35 cellular contexts compared by ENCODE assay signal in genomic region chr2:67689186-67689585, GRCh38.
"Had no signal": no experiment of that assay in that cellular context is flagged by ENCODE, and none has a peak within 500 bp of the region (broad histone marks: within the 10 kb centered on the region; RNA-seq: fewer than 3 reads in every experiment).

No MANE protein-coding gene starts in this region.

- H3K36me3 ChIP-seq: ascending aorta, breast epithelium, cardiac muscle cell, colonic mucosa, esophagus squamous epithelium had no signal

- H3K36me3 Mint-ChIP-seq: activated CD4-positive, alpha-beta memory T cell treated with anti-CD3 and anti-CD28 coated beads for 36 hours; activated CD8-positive, alpha-beta memory T cell treated with anti-CD3 and anti-CD28 coated beads, Interleukin-2, amount 10 ng/mL, durations not matched to agents 7 days and 5 days; activated naive CD4-positive, alpha-beta T cell treated with anti-CD3 and anti-CD28 coated beads, Interleukin-2, amount 10 ng/mL, durations not matched to agents 7 days and 5 days; activated naive CD4-positive, alpha-beta T cell treated with anti-CD3 and anti-CD28 coated beads, Interleukin-2, amount 50 U/mL, for 72 hours; activated naive CD8-positive, alpha-beta T cell treated with anti-CD3 and anti-CD28 coated beads, Interleukin-2, amount 10 ng/mL, durations not matched to agents 7 days and 5 days; brain had no signal

- H3K27ac ChIP-seq: ascending aorta, breast epithelium, cardiac muscle cell, colonic mucosa, epithelial cell of prostate, esophagus squamous epithelium had no signal

- H3K27me3 ChIP-seq: ascending aorta, breast epithelium, cardiac muscle cell, colonic mucosa had no signal

- H3K9me3 Mint-ChIP-seq: activated CD4-positive, alpha-beta memory T cell treated with anti-CD3 and anti-CD28 coated beads for 36 hours; activated CD4-positive, alpha-beta T cell treated with anti-CD3 and anti-CD28 coated beads, Interleukin-2, amount 10 ng/mL, durations not matched to agents 24 days and 14 days; activated naive CD4-positive, alpha-beta T cell treated with anti-CD3 and anti-CD28 coated beads, Interleukin-2, amount 10 ng/mL, durations not matched to agents 7 days and 5 days; activated T-cell treated with anti-CD3 and anti-CD28 coated beads, Interleukin-2, amount 50 U/mL, for 24 hours; T-helper 2 cell treated with Interferon-gamma antibody and Interleukin-4, amounts not matched to agents 5 μg/mL and 100 μg/mL, for 36 hours had no signal

- DNase-seq: activated CD4-positive, alpha-beta memory T cell treated with anti-CD3 and anti-CD28 coated beads for 36 hours; activated CD4-positive, alpha-beta T cell treated with anti-CD3 and anti-CD28 coated beads for 36 hours; activated CD4-positive, alpha-beta T cell treated with anti-CD3 and anti-CD28 coated beads, Interleukin-2, amount 10 ng/mL, durations not matched to agents 24 days and 14 days; activated CD4-positive, CD25-positive, alpha-beta regulatory T cell; activated CD4-positive, CD25-positive, alpha-beta regulatory T cell treated with anti-CD3 and anti-CD28 coated beads, Interleukin-2, amount 50 U/mL, for 72 hours; activated CD8-positive, alpha-beta memory T cell treated with anti-CD3 and anti-CD28 coated beads, Interleukin-2, amount 10 ng/mL, durations not matched to agents 7 days and 5 days; activated CD8-positive, alpha-beta memory T cell treated with anti-CD3 and anti-CD28 coated beads, Interleukin-2, amount 50 U/mL, for 48 hours; activated CD8-positive, alpha-beta T cell treated with anti-CD3 and anti-CD28 coated beads, Interleukin-2, amount 10 ng/mL, durations not matched to agents 7 days and 5 days; activated gamma-delta T cell; activated naive CD4-positive, alpha-beta T cell; activated naive CD4-positive, alpha-beta T cell treated with anti-CD3 and anti-CD28 coated beads, Interleukin-2, amount 10 ng/mL, durations not matched to agents 7 days and 5 days; activated naive CD8-positive, alpha-beta T cell treated with anti-CD3 and anti-CD28 coated beads, Interleukin-2, amount 10 ng/mL, durations not matched to agents 7 days and 5 days; activated T-cell treated with anti-CD3 and anti-CD28 coated beads for 4 hours; activated T-cell treated with anti-CD3 and anti-CD28 coated beads, Interleukin-2, amount 50 U/mL, for 24 hours; activated T-cell treated with anti-CD3 and anti-CD28 coated beads, Interleukin-2, amount 50 U/mL, for 72 hours; central memory CD4-positive, alpha-beta T cell; cerebellar nuclear complex; colonic mucosa; effector CD8-positive, alpha-beta T cell; esophagus squamous epithelium; foreskin fibroblast; head of caudate nucleus; T-helper 1 cell; T-helper 17 cell; T1000 had no signal

- H3K4me3 Mint-ChIP-seq: activated CD4-positive, alpha-beta memory T cell treated with anti-CD3 and anti-CD28 coated beads for 36 hours; activated CD4-positive, alpha-beta T cell treated with anti-CD3 and anti-CD28 coated beads for 36 hours; activated CD4-positive, alpha-beta T cell treated with anti-CD3 and anti-CD28 coated beads, Interleukin-2, amount 10 ng/mL, durations not matched to agents 24 days and 14 days; activated CD8-positive, alpha-beta memory T cell treated with anti-CD3 and anti-CD28 coated beads, Interleukin-2, amount 10 ng/mL, durations not matched to agents 7 days and 5 days; activated CD8-positive, alpha-beta T cell treated with anti-CD3 and anti-CD28 coated beads, Interleukin-2, amount 10 ng/mL, durations not matched to agents 7 days and 5 days; activated naive CD4-positive, alpha-beta T cell treated with anti-CD3 and anti-CD28 coated beads, Interleukin-2, amount 10 ng/mL, durations not matched to agents 7 days and 5 days; activated naive CD8-positive, alpha-beta T cell treated with anti-CD3 and anti-CD28 coated beads, Interleukin-2, amount 10 ng/mL, durations not matched to agents 7 days and 5 days; activated T-cell treated with anti-CD3 and anti-CD28 coated beads, Interleukin-2, amount 50 U/mL, for 24 hours; activated T-cell treated with anti-CD3 and anti-CD28 coated beads, Interleukin-2, amount 50 U/mL, for 72 hours; brain; T-helper 17 cell; T-helper 2 cell treated with Interferon-gamma antibody and Interleukin-4, amounts not matched to agents 5 μg/mL and 100 μg/mL, for 36 hours had no signal

- H3K27me3 Mint-ChIP-seq: activated CD4-positive, alpha-beta T cell treated with anti-CD3 and anti-CD28 coated beads, Interleukin-2, amount 10 ng/mL, durations not matched to agents 24 days and 14 days; activated naive CD4-positive, alpha-beta T cell treated with anti-CD3 and anti-CD28 coated beads, Interleukin-2, amount 10 ng/mL, durations not matched to agents 7 days and 5 days; activated naive CD8-positive, alpha-beta T cell treated with anti-CD3 and anti-CD28 coated beads, Interleukin-2, amount 10 ng/mL, durations not matched to agents 7 days and 5 days had no signal

- H3K4me1 Mint-ChIP-seq: activated CD4-positive, alpha-beta T cell treated with anti-CD3 and anti-CD28 coated beads for 36 hours; activated CD4-positive, alpha-beta T cell treated with anti-CD3 and anti-CD28 coated beads, Interleukin-2, amount 10 ng/mL, durations not matched to agents 24 days and 14 days; activated CD8-positive, alpha-beta memory T cell treated with anti-CD3 and anti-CD28 coated beads, Interleukin-2, amount 10 ng/mL, durations not matched to agents 7 days and 5 days; activated naive CD4-positive, alpha-beta T cell treated with anti-CD3 and anti-CD28 coated beads, Interleukin-2, amount 10 ng/mL, durations not matched to agents 7 days and 5 days; activated naive CD8-positive, alpha-beta T cell treated with anti-CD3 and anti-CD28 coated beads, Interleukin-2, amount 10 ng/mL, durations not matched to agents 7 days and 5 days; brain; T-helper 17 cell had no signal

- H3K4me3 ChIP-seq: ascending aorta, breast epithelium, cardiac muscle cell, colonic mucosa, esophagus squamous epithelium had no signal

- FAIRE-seq: endometrium, endothelial cell of umbilical vein, frontal cortex had no signal

- ATAC-seq: activated CD4-positive, alpha-beta T cell treated with anti-CD3 and anti-CD28 coated beads for 36 hours; activated CD8-positive, alpha-beta memory T cell treated with anti-CD3 and anti-CD28 coated beads, Interleukin-2, amount 10 ng/mL, durations not matched to agents 7 days and 5 days; activated CD8-positive, alpha-beta T cell treated with anti-CD3 and anti-CD28 coated beads, Interleukin-2, amount 10 ng/mL, durations not matched to agents 7 days and 5 days; activated naive CD4-positive, alpha-beta T cell treated with anti-CD3 and anti-CD28 coated beads, Interleukin-2, amount 50 U/mL, for 72 hours; activated T-cell treated with anti-CD3 and anti-CD28 coated beads, Interleukin-2, amount 50 U/mL, for 72 hours; T-helper 17 cell had no signal

- H3K9me3 ChIP-seq: ascending aorta, breast epithelium, colonic mucosa, esophagus squamous epithelium had no signal

- H3K27ac Mint-ChIP-seq: activated CD4-positive, alpha-beta memory T cell treated with anti-CD3 and anti-CD28 coated beads for 36 hours; activated CD4-positive, alpha-beta T cell treated with anti-CD3 and anti-CD28 coated beads for 36 hours; activated CD4-positive, alpha-beta T cell treated with anti-CD3 and anti-CD28 coated beads, Interleukin-2, amount 10 ng/mL, durations not matched to agents 24 days and 14 days; activated CD8-positive, alpha-beta memory T cell treated with anti-CD3 and anti-CD28 coated beads, Interleukin-2, amount 10 ng/mL, durations not matched to agents 7 days and 5 days; activated CD8-positive, alpha-beta T cell treated with anti-CD3 and anti-CD28 coated beads, Interleukin-2, amount 10 ng/mL, durations not matched to agents 7 days and 5 days; activated naive CD4-positive, alpha-beta T cell treated with anti-CD3 and anti-CD28 coated beads, Interleukin-2, amount 10 ng/mL, durations not matched to agents 7 days and 5 days; activated naive CD4-positive, alpha-beta T cell treated with anti-CD3 and anti-CD28 coated beads, Interleukin-2, amount 50 U/mL, for 72 hours; activated naive CD8-positive, alpha-beta T cell treated with anti-CD3 and anti-CD28 coated beads, Interleukin-2, amount 10 ng/mL, durations not matched to agents 7 days and 5 days; activated T-cell treated with anti-CD3 and anti-CD28 coated beads, Interleukin-2, amount 50 U/mL, for 24 hours; activated T-cell treated with anti-CD3 and anti-CD28 coated beads, Interleukin-2, amount 50 U/mL, for 72 hours; brain; T-helper 17 cell; T-helper 2 cell treated with Interferon-gamma antibody and Interleukin-4, amounts not matched to agents 5 μg/mL and 100 μg/mL, for 36 hours had no signal

- H3K4me1 ChIP-seq: ascending aorta, breast epithelium, colonic mucosa, esophagus squamous epithelium had no signal
